ENCODE assay signal across 8 cellular contexts in genomic region chr12:100163416-100164152, GRCh38. TPM values are rescaled to one million over a fixed set of nuclear protein-coding genes. Genes with fewer than 3 reads are reported as not detected.
DNase-seq lines count a peak whose midpoint lies in the region; ATAC-seq and TF ChIP-seq lines count a peak whose summit lies in the region.

No MANE protein-coding gene starts in this region.

- H3K36me3 ChIP-seq in skeletal muscle satellite cell (ENCODE audit: insufficient read depth, low read length) (no peaks in the 10 kb centered on the region), vagina (no peaks in the 10 kb centered on the region)

- H3K4me3 ChIP-seq in skeletal muscle satellite cell (ENCODE audit: low read length) (peak overlapping the region; percentile 58), vagina (no peak overlapping the region)

- ATAC-seq in GM18499 (IDR thresholded peaks at IDR 0.05; ENCODE audit: insufficient read depth, unreplicated experiment) = peak; percentile 96
- peak; percentile 100 for ATAC-seq in HG02884 (IDR thresholded peaks at IDR 0.05; ENCODE audit: unreplicated experiment)

- H3K4me1 ChIP-seq in skeletal muscle satellite cell (ENCODE audit: control insufficient read depth, insufficient read depth, low read length) (peaks cover 7% of the 10 kb centered on the region), vagina (peaks cover 12% of the 10 kb centered on the region)

- H3K9me3 ChIP-seq in skeletal muscle satellite cell (replicated peaks; ENCODE audit: low read length) (no peaks in the 10 kb centered on the region), vagina (no peaks in the 10 kb centered on the region)

- peaks cover 11% of the 10 kb centered on the region for H3K27me3 ChIP-seq in skeletal muscle satellite cell (ENCODE audit: control insufficient read depth, insufficient read depth, low read length)
- no peaks in the 10 kb centered on the region for H3K27me3 ChIP-seq in vagina

- intact Hi-C loops in vagina (cut with DNase I) = no loop called here

- peak overlapping the region; percentile 3 for H3K9ac ChIP-seq in skeletal muscle satellite cell (ENCODE audit: low read depth, low read length)

- DNase-seq in NCI-H1694 treated with DMSO at 0.1 percent for 48 hours (lab: John Stamatoyannopoulos, UW) (peak; percentile 84), T1000 (lab: John Stamatoyannopoulos, UW) (peak; percentile 9), astrocyte of the hippocampus (ENCODE audit: low read depth, low spot score) (peak; percentile 83), hypothalamus (lab: John Stamatoyannopoulos, UW) (peak in 43 of 51 donors; percentile 4 to 82 (median 53)), vagina (ENCODE audit: extremely low spot score in 2 of 2) (no peak)

- TF ChIP-seq POLR2A in vagina (IDR thresholded peaks at IDR 0.05) = no peak

- H3K27ac ChIP-seq in vagina = no peak overlapping the region

- H3K4me2 ChIP-seq in skeletal muscle satellite cell (ENCODE audit: low read length) = peak overlapping the region; percentile 78

- TF ChIP-seq CTCF in vagina (IDR thresholded peaks at IDR 0.05) = no peak

RNA-seq across cellular contexts. Expression of gene BLTP3B, which starts 20.9 kb away (rescaled TPM):
- 45.6 and 46.1 TPM in 2 replicates for total RNA-seq in skeletal muscle satellite cell (2012; rRNA removed)
- 21.9 TPM for total RNA-seq in vagina

RNA-seq across cellular contexts. Expression of gene ACTR6, which starts 37.0 kb away (rescaled TPM):
- 13.8 and 17.0 TPM in 2 replicates for total RNA-seq in skeletal muscle satellite cell (2012; rRNA removed)
- 6.6 TPM for total RNA-seq in vagina

Comparison
In these comparisons a context has a peak if more than half of its experiments do, and no peak if none do; other contexts are left out.
1. DNase-seq: peak in NCI-H1694 treated with DMSO at 0.1 percent for 48 hours (single experiment), T1000 (single experiment), astrocyte of the hippocampus (single experiment) and hypothalamus (43 of 51); none in vagina (0 of 2).